Comparison of ENCODE assay signal across 1 cellular context in genomic region chr4:100093091-100093866, GRCh38.
TF ChIP-seq lines count a peak whose summit lies in the region.

No MANE protein-coding gene starts in this region.

TF ChIP-seq in SK-N-SH, 30 proteins besides CTCF, POLR2A, EP300 and RAD21 (continued from another document):
- TF ChIP-seq ELF1 (IDR thresholded peaks at IDR 0.05) (no peak), FOSL2 (IDR thresholded peaks at IDR 0.05; ENCODE audit: borderline replicate concordance, low read depth) (no peak), RFX5 (IDR thresholded peaks at IDR 0.05; ENCODE audit: low read length) (no peak), RXRA (IDR thresholded peaks at IDR 0.05; ENCODE audit: borderline replicate concordance, low read depth) (0 out of 2 replicates have a peak, but pooled peaks have one; percentile 13), POLR2AphosphoS5 (IDR thresholded peaks at IDR 0.05; ENCODE audit: low read depth, low read length) (no peak), FOXM1 (IDR thresholded peaks at IDR 0.05; ENCODE audit: low read depth) (no peak), GABPA (IDR thresholded peaks at IDR 0.05; ENCODE audit: low read depth) (no peak)
- TF ChIP-seq, protein P1, sequence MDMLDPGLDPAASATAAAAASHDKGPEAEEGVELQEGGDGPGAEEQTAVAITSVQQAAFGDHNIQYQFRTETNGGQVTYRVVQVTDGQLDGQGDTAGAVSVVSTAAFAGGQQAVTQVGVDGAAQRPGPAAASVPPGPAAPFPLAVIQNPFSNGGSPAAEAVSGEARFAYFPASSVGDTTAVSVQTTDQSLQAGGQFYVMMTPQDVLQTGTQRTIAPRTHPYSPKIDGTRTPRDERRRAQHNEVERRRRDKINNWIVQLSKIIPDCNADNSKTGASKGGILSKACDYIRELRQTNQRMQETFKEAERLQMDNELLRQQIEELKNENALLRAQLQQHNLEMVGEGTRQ (IDR thresholded peaks at IDR 0.05; ENCODE audit: borderline replicate concordance, low read depth, low read length) = no peak
- TF ChIP-seq, protein P2, sequence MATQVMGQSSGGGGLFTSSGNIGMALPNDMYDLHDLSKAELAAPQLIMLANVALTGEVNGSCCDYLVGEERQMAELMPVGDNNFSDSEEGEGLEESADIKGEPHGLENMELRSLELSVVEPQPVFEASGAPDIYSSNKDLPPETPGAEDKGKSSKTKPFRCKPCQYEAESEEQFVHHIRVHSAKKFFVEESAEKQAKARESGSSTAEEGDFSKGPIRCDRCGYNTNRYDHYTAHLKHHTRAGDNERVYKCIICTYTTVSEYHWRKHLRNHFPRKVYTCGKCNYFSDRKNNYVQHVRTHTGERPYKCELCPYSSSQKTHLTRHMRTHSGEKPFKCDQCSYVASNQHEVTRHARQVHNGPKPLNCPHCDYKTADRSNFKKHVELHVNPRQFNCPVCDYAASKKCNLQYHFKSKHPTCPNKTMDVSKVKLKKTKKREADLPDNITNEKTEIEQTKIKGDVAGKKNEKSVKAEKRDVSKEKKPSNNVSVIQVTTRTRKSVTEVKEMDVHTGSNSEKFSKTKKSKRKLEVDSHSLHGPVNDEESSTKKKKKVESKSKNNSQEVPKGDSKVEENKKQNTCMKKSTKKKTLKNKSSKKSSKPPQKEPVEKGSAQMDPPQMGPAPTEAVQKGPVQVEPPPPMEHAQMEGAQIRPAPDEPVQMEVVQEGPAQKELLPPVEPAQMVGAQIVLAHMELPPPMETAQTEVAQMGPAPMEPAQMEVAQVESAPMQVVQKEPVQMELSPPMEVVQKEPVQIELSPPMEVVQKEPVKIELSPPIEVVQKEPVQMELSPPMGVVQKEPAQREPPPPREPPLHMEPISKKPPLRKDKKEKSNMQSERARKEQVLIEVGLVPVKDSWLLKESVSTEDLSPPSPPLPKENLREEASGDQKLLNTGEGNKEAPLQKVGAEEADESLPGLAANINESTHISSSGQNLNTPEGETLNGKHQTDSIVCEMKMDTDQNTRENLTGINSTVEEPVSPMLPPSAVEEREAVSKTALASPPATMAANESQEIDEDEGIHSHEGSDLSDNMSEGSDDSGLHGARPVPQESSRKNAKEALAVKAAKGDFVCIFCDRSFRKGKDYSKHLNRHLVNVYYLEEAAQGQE (IDR thresholded peaks at IDR 0.05; ENCODE audit: low read depth, low read length) = no peak
